Comparison of ENCODE assay signal across 10 cellular contexts in genomic region chr10:72061491-72061890, GRCh38.
DNase-seq lines count a peak whose midpoint lies in the region; ATAC-seq, FAIRE-seq and TF ChIP-seq lines count a peak whose summit lies in the region.
"Had no signal": no experiment of that assay in that cellular context is flagged by ENCODE, and none has a peak within 500 bp of the region (broad histone marks: within the 10 kb centered on the region; RNA-seq: fewer than 3 reads in every experiment).

No MANE protein-coding gene starts in this region.

- DNase-seq in D721Med (ENCODE audit: insufficient read length, low spot score) (no peak), HuH-7 (ENCODE audit: low spot score) (peak; percentile 42), memory B cell (ENCODE audit: low spot score in 2 of 2) (no peak), epidermal melanocyte (ENCODE audit: insufficient read length, low spot score) (no peak), HCEC 1CT (no peak), ecto neural progenitor cell (ENCODE audit: low spot score) (no peak)
- DNase-seq: hippocampal formation, NCI-H2081 had no signal

- peak; percentile 26 for TF ChIP-seq CTCF in D721Med (IDR thresholded peaks at IDR 0.05; ENCODE audit: insufficient read depth, missing control alignments)

- H3K9me3 Mint-ChIP-seq in activated naive CD8-positive, alpha-beta T cell (ENCODE audit: low read depth), result no peaks in the 10 kb centered on the region
- no peaks in the 10 kb centered on the region for H3K9me3 Mint-ChIP-seq in memory B cell

- no peaks in the 10 kb centered on the region for H3K27me3 Mint-ChIP-seq in activated naive CD8-positive, alpha-beta T cell
- no peaks in the 10 kb centered on the region for H3K27me3 Mint-ChIP-seq in memory B cell

- H3K4me1 Mint-ChIP-seq in activated naive CD8-positive, alpha-beta T cell (ENCODE audit: low read depth), result peaks cover 38% of the 10 kb centered on the region
- H3K4me1 Mint-ChIP-seq in memory B cell, result peaks cover 16% of the 10 kb centered on the region

- no peaks in the 10 kb centered on the region for H3K36me3 Mint-ChIP-seq in activated naive CD8-positive, alpha-beta T cell
- H3K36me3 Mint-ChIP-seq in memory B cell, result peaks cover 11% of the 10 kb centered on the region

- no peak overlapping the region for H3K4me3 Mint-ChIP-seq in activated naive CD8-positive, alpha-beta T cell
- no peak overlapping the region for H3K4me3 Mint-ChIP-seq in memory B cell

- FAIRE-seq in D721Med (lab: Jason Lieb, UNC), result no peak

- peak; percentile 35 for ATAC-seq in memory B cell (ENCODE audit: low read depth)
- ATAC-seq in HG03025 (IDR thresholded peaks at IDR 0.05; ENCODE audit: low FRiP score, unreplicated experiment), result no peak

- peak overlapping the region; percentile 77 for H3K27ac Mint-ChIP-seq in activated naive CD8-positive, alpha-beta T cell
- H3K27ac Mint-ChIP-seq in memory B cell, result peak overlapping the region; percentile 78
